In genomic region chr1:16286122-16286521, GRCh38 we compare ENCODE assay signal across 16 cellular contexts. TPM values are rescaled to one million over a fixed set of nuclear protein-coding genes. Genes with fewer than 3 reads are reported as not detected.
DNase-seq lines count a peak whose midpoint lies in the region; ATAC-seq and TF ChIP-seq lines count a peak whose summit lies in the region.
"Had no signal": no experiment of that assay in that cellular context is flagged by ENCODE, and none has a peak within 500 bp of the region (broad histone marks: within the 10 kb centered on the region; RNA-seq: fewer than 3 reads in every experiment).

No MANE protein-coding gene starts in this region.

- H4K91ac ChIP-seq in trophoblast cell (ENCODE audit: low read depth, low read length) = no peak overlapping the region

- no peak overlapping the region for H3K4me2 ChIP-seq in trophoblast cell (ENCODE audit: low read length)

- H2BK5ac ChIP-seq in trophoblast cell (ENCODE audit: low read depth, low read length, poor library complexity) = no peak overlapping the region

- TF ChIP-seq EP300 in gastroesophageal sphincter (IDR thresholded peaks at IDR 0.05) = no peak

- no peak overlapping the region for H2BK120ac ChIP-seq in trophoblast cell (ENCODE audit: insufficient read depth, low read length, poor library complexity)

- no peak overlapping the region for H3K9ac ChIP-seq in trophoblast cell (ENCODE audit: low read length)

- no peak overlapping the region for H3K18ac ChIP-seq in trophoblast cell (ENCODE audit: low read length)

- no peak overlapping the region for H3K4me3 ChIP-seq in ascending aorta
- no peak overlapping the region for H3K4me3 ChIP-seq in trophoblast cell (ENCODE audit: low read depth, low read length)
- H3K4me3 ChIP-seq in gastroesophageal sphincter = no peak overlapping the region
- H3K4me3 ChIP-seq: SJCRH30 had no signal

- H3K9me3 ChIP-seq in ascending aorta (no peaks in the 10 kb centered on the region), trophoblast cell (ENCODE audit: insufficient read depth, low read depth, low read length) (no peaks in the 10 kb centered on the region), gastroesophageal sphincter (no peaks in the 10 kb centered on the region)
- H3K9me3 ChIP-seq: BE2C, SJCRH30 had no signal

- H3K36me3 ChIP-seq in ascending aorta = peaks cover 24 to 39% of the 10 kb centered on the region in 2 donors
- H3K36me3 ChIP-seq in trophoblast cell (ENCODE audit: control insufficient read depth in 1 of 2, insufficient read depth in 2 of 2, low read length in 2 of 2) = peaks cover 3 to 9% of the 10 kb centered on the region in 2 experiments
- peaks cover 0 to 63% of the 10 kb centered on the region in 2 donors for H3K36me3 ChIP-seq in gastroesophageal sphincter
- H3K36me3 ChIP-seq: BE2C had no signal

- H3K4me1 ChIP-seq in ascending aorta (peaks cover 0 to 21% of the 10 kb centered on the region in 2 donors), trophoblast cell (ENCODE audit: control insufficient read depth in 1 of 2, insufficient read depth in 2 of 2, low read length in 2 of 2) (no peaks in the 10 kb centered on the region), gastroesophageal sphincter (peaks cover 0 to 11% (median 0%) of the 10 kb centered on the region in 3 donors)
- H3K4me1 ChIP-seq: BE2C, SJCRH30 had no signal

- no peak overlapping the region for H2BK12ac ChIP-seq in trophoblast cell (ENCODE audit: low read length)

- H2AK5ac ChIP-seq in trophoblast cell (ENCODE audit: low read length) = no peak overlapping the region

- WGBS in trophoblast cell (ENCODE audit: extremely low coverage, insufficient coverage, insufficient read length) = no CpG with 5 or more reads among the region's 4 CpGs
- WGBS in gastroesophageal sphincter (ENCODE audit: low coverage in 1 of 2), 2 donors = 86 to 94% methylated on average over 4 of the region's 4 CpGs

- H3K27me3 ChIP-seq in ascending aorta (no peaks in the 10 kb centered on the region), trophoblast cell (ENCODE audit: insufficient read depth, low read length) (no peaks in the 10 kb centered on the region), gastroesophageal sphincter (no peaks in the 10 kb centered on the region)
- H3K27me3 ChIP-seq: BE2C, SJCRH30 had no signal

- H3K23ac ChIP-seq in trophoblast cell (ENCODE audit: low read length) = no peak overlapping the region

- H3K79me1 ChIP-seq in trophoblast cell (ENCODE audit: low read length) = no peaks in the 10 kb centered on the region

- H4K12ac ChIP-seq in trophoblast cell (ENCODE audit: low read depth, low read length) = no peak overlapping the region

- no peak overlapping the region for H3K4ac ChIP-seq in trophoblast cell (ENCODE audit: low read depth, low read length)

- no peak overlapping the region for H3K14ac ChIP-seq in trophoblast cell (ENCODE audit: low read length)

- no peak for TF ChIP-seq POLR2A in gastroesophageal sphincter (IDR thresholded peaks at IDR 0.05)

- H3K27ac ChIP-seq in ascending aorta (peak overlapping the region; percentile 60 to 87), trophoblast cell (ENCODE audit: low read depth, low read length) (no peak overlapping the region), gastroesophageal sphincter (no peak overlapping the region)
- H3K27ac ChIP-seq: SJCRH30 had no signal

- TF ChIP-seq CTCF in ascending aorta (IDR thresholded peaks at IDR 0.05) = no peak
- no peak for TF ChIP-seq CTCF in gastroesophageal sphincter (IDR thresholded peaks at IDR 0.05)

- peak; percentile 47 for DNase-seq in EH (ENCODE audit: low read depth)
- peak; percentile 83 for DNase-seq in NCI-H82 (lab: John Stamatoyannopoulos, UW)
- DNase-seq in ascending aorta (ENCODE audit: low spot score in 2 of 2) = no peak
- peak; percentile 61 to 67 for DNase-seq in trophoblast cell
- DNase-seq in NCI-H2081 (lab: John Stamatoyannopoulos, UW) = no peak
- no peak for DNase-seq in NCI-H1105 treated with DMSO at 0.1 percent for 48 hours (lab: John Stamatoyannopoulos, UW)
- DNase-seq: BE2C, DMS79, NCI-H1417, NCI-H187, NCI-H774, OCI-M1, SJCRH30, T-helper 1 cell had no signal

- no peaks in the 10 kb centered on the region for H3K79me2 ChIP-seq in trophoblast cell (ENCODE audit: control insufficient read depth, insufficient read depth, low read length, poor library complexity)

- intact Hi-C loops in ascending aorta (cut with DNase I) = no loop called here

- no peak overlapping the region for H2AFZ ChIP-seq in trophoblast cell (ENCODE audit: insufficient read depth, low read length, poor library complexity)

- no peak for ATAC-seq in gastroesophageal sphincter
- ATAC-seq: HCT116 had no signal

- no peak overlapping the region for H4K8ac ChIP-seq in trophoblast cell (ENCODE audit: low read depth, low read length)

RNA-seq across cellular contexts. Expression of gene CPLANE2, which starts 49.1 kb away (rescaled TPM):
- total RNA-seq in ascending aorta = not detected
- 1.8 and 4.1 TPM in 2 replicates for polyA plus RNA-seq in trophoblast cell (2013)
- total RNA-seq in gastroesophageal sphincter = 10 to 100 TPM in 2 of 4 donors, 1 to 10 TPM in 2; 6.6 to 45.8 (median 11.0) TPM

Comparison
In these comparisons a context has a peak if more than half of its experiments do, and no peak if none do; other contexts are left out.
1. DNase-seq: peak in EH (single experiment), NCI-H82 (single experiment) and trophoblast cell (2 of 2); none in ascending aorta (0 of 2), NCI-H2081 (0 of 2) and NCI-H1105 treated with DMSO at 0.1 percent for 48 hours (single experiment).
2. H3K27ac ChIP-seq: peak in ascending aorta (2 of 2); none in trophoblast cell (single experiment) and gastroesophageal sphincter (0 of 4).